9 cellular contexts compared by ENCODE assay signal in genomic region chr9:136901516-136902258, GRCh38. TPM values are rescaled to one million over a fixed set of nuclear protein-coding genes. Genes with fewer than 3 reads are reported as not detected.
DNase-seq lines count a peak whose midpoint lies in the region; FAIRE-seq and TF ChIP-seq lines count a peak whose summit lies in the region.
"Had no signal": no experiment of that assay in that cellular context is flagged by ENCODE, and none has a peak within 500 bp of the region (broad histone marks: within the 10 kb centered on the region; RNA-seq: fewer than 3 reads in every experiment).

No MANE protein-coding gene starts in this region.

- H3K9me3 ChIP-seq in keratinocyte (ENCODE audit: control insufficient read depth, low read depth, low read length) = no peaks in the 10 kb centered on the region

- peak overlapping the region; percentile 100 for H3K27ac ChIP-seq in keratinocyte (ENCODE audit: control insufficient read depth, insufficient read depth, low read length)
- H3K27ac ChIP-seq: HL-60 had no signal

- H3K4me3 Mint-ChIP-seq in Calu3 (ENCODE audit: low read depth, unreplicated experiment) = peak overlapping the region; percentile 58
- H3K4me3 Mint-ChIP-seq in activated naive CD4-positive, alpha-beta T cell treated with anti-CD3 and anti-CD28 coated beads, Interleukin-2, amount 50 U/mL, for 24 hours = peak overlapping the region; percentile 75

- H3K9me1 ChIP-seq in keratinocyte (ENCODE audit: control insufficient read depth, extremely low read depth, insufficient read depth, low read length) = no peaks in the 10 kb centered on the region

- no peak for TF ChIP-seq POLR2A in H54 (IDR thresholded peaks at IDR 0.05; ENCODE audit: low read depth, low read length)

- FAIRE-seq in H54 (lab: Jason Lieb, UNC) = peak; percentile 88
- peak; percentile 94 for FAIRE-seq in keratinocyte (lab: Jason Lieb, UNC)

- peak overlapping the region; percentile 95 for H3K4me2 ChIP-seq in keratinocyte (ENCODE audit: control insufficient read depth, extremely low read depth, insufficient read depth, low read depth, low read length)

- H3K36me3 Mint-ChIP-seq in Calu3 (ENCODE audit: insufficient read depth, unreplicated experiment) = peaks cover 54% of the 10 kb centered on the region
- H3K36me3 Mint-ChIP-seq in activated naive CD4-positive, alpha-beta T cell treated with anti-CD3 and anti-CD28 coated beads, Interleukin-2, amount 50 U/mL, for 24 hours = peaks cover 12% of the 10 kb centered on the region

- peaks cover 21% of the 10 kb centered on the region for H3K4me1 Mint-ChIP-seq in Calu3 (ENCODE audit: low read depth, unreplicated experiment)
- peaks cover 51% of the 10 kb centered on the region for H3K4me1 Mint-ChIP-seq in activated naive CD4-positive, alpha-beta T cell treated with anti-CD3 and anti-CD28 coated beads, Interleukin-2, amount 50 U/mL, for 24 hours

- peaks cover 11 to 37% of the 10 kb centered on the region in 2 experiments for H3K36me3 ChIP-seq in keratinocyte (ENCODE audit: control insufficient read depth in 2 of 2, extremely low read depth in 1 of 2, insufficient read depth in 2 of 2, low read length in 2 of 2)

- H3K27me3 ChIP-seq in keratinocyte (ENCODE audit: control insufficient read depth, extremely low read depth, insufficient read depth, low read length) = no peaks in the 10 kb centered on the region

- dilution Hi-C loops in keratinocyte (cut with MboI; ENCODE audit: extremely low pct_ligation_motif_present, low sequenced_read_pairs) = no loop called here

- DNase-seq in Calu3 (peak; percentile 85), H54 (ENCODE audit: insufficient read length, low spot score) (peak; percentile 100), RKO (ENCODE audit: low spot score) (peak; percentile 54), keratinocyte (ENCODE audit: low read depth, low spot score) (peak; percentile 72), NCI-H2029 treated with DMSO at 0.1 percent for 48 hours (lab: John Stamatoyannopoulos, UW) (no peak), NOMO-1 (lab: John Stamatoyannopoulos, UW; ENCODE audit: unreplicated experiment in 2 of 2) (no peak)
- peak; percentile 51 for DNase-seq in stimulated activated CD8-positive, alpha-beta memory T cell treated with anti-CD3 and anti-CD28 coated beads, Interleukin-12 subunit alpha, Interleukin-12 subunit beta, amount 100 ng/mL, for 1 hour (ENCODE audit: low read depth)

- no peaks in the 10 kb centered on the region for H3K27me3 Mint-ChIP-seq in Calu3 (ENCODE audit: unreplicated experiment)
- H3K27me3 Mint-ChIP-seq in activated naive CD4-positive, alpha-beta T cell treated with anti-CD3 and anti-CD28 coated beads, Interleukin-2, amount 50 U/mL, for 24 hours = no peaks in the 10 kb centered on the region

- peak overlapping the region; percentile 98 for H3K9ac ChIP-seq in keratinocyte (ENCODE audit: control insufficient read depth, extremely low read depth, insufficient read depth, low read length)

- H3K4me1 ChIP-seq in keratinocyte (ENCODE audit: control insufficient read depth, extremely low read depth, insufficient read depth, low read length) = peaks cover 47% of the 10 kb centered on the region

- H3K79me2 ChIP-seq in keratinocyte (ENCODE audit: control insufficient read depth, insufficient read depth, low read length) = peaks cover 30% of the 10 kb centered on the region

- CTCF ChIA-PET in Calu3 (lab: Charles Lee) = interaction anchor here (0.6 to 2.3 kb wide), 7 partner anchors 16 to 127 kb away, joined by 3 to 12 read pairs (median 4); partner anchors contain the start of gene TRAF2

- BruUV-seq in Calu3 (replicated peaks; lab: Mats Ljungman, UMichigan) = no TSS peak

- H3K4me3 ChIP-seq in keratinocyte (ENCODE audit: control insufficient read depth in 2 of 3, extremely low read depth in 1 of 3, insufficient read depth in 2 of 3, low read depth in 1 of 3, low read length in 3 of 3) = peak overlapping the region; percentile 2 to 63 (median 55)

- H3K9me3 Mint-ChIP-seq in Calu3 (ENCODE audit: low read depth, unreplicated experiment) = no peaks in the 10 kb centered on the region
- H3K9me3 Mint-ChIP-seq in activated naive CD4-positive, alpha-beta T cell treated with anti-CD3 and anti-CD28 coated beads, Interleukin-2, amount 50 U/mL, for 24 hours = no peaks in the 10 kb centered on the region

- peak overlapping the region; percentile 95 for H3K27ac Mint-ChIP-seq in Calu3 (ENCODE audit: unreplicated experiment)
- peak overlapping the region; percentile 89 for H3K27ac Mint-ChIP-seq in activated naive CD4-positive, alpha-beta T cell treated with anti-CD3 and anti-CD28 coated beads, Interleukin-2, amount 50 U/mL, for 24 hours

- TF ChIP-seq CTCF in Calu3 (IDR thresholded peaks at IDR 0.05; ENCODE audit: unreplicated experiment) (no peak), keratinocyte (optimal IDR thresholded peaks at IDR 0.05 in 1 of 3, IDR thresholded peaks at IDR 0.05 in 1 of 3, conservative IDR thresholded peaks at IDR 0.05 in 1 of 3; ENCODE audit: extremely low read depth in 1 of 3, insufficient read depth in 2 of 3, low read length in 3 of 3) (no peak)

- peak overlapping the region; percentile 52 for H2AFZ ChIP-seq in keratinocyte (ENCODE audit: control insufficient read depth, low read length)

- intact Hi-C loops in Calu3 (cut with micrococcal nuclease; ENCODE audit: unreplicated experiment) = loop anchor here (2.0 kb wide), 1 partner anchor 15 kb away; the partner anchor contains the start of gene TRAF2

- H4K20me1 ChIP-seq in keratinocyte (ENCODE audit: control insufficient read depth, extremely low read depth, insufficient read depth, low read length) = no peaks in the 10 kb centered on the region

RNA-seq across cellular contexts. Expression of gene TRAF2, which starts 15.4 kb away (rescaled TPM):
- 47.8 and 50.5 TPM in 2 replicates for total RNA-seq in Calu3 (2022)
- polyA plus RNA-seq in keratinocyte = 9.9 to 12.9 TPM (median 10.6 TPM) in 3 replicates
- 5.1 TPM for polyA plus RNA-seq in keratinocyte (2011; ENCODE audit: low read depth)
- polyA plus RNA-seq in keratinocyte (2011; cell fraction: cytosol; rRNA removed) = 4.8 and 7.9 TPM in 2 replicates
- polyA plus RNA-seq in keratinocyte (2011; cell fraction: nucleus; rRNA removed) = 15.2 and 19.4 TPM in 2 replicates
- 6.5 and 14.0 TPM in 2 replicates for polyA plus RNA-seq in keratinocyte (2012; ENCODE audit: low replicate concordance)
- polyA minus RNA-seq in keratinocyte = 9.4 to 19.4 TPM (median 10.7 TPM) in 3 replicates
- polyA minus RNA-seq in keratinocyte (2011; cell fraction: cytosol; rRNA and poly(A)+ RNA removed) = 14.6 TPM
- polyA minus RNA-seq in keratinocyte (2011; cell fraction: nucleus; rRNA and poly(A)+ RNA removed) = 9.9 and 14.0 TPM in 2 replicates

RNA-seq across cellular contexts. Expression of gene EDF1, which starts 35.6 kb away (rescaled TPM):
- total RNA-seq in Calu3 (2022) = 233 and 238 TPM in 2 replicates
- polyA plus RNA-seq in keratinocyte = 329 to 354 TPM (median 343 TPM) in 3 replicates
- polyA plus RNA-seq in keratinocyte (2011; ENCODE audit: low read depth) = 473 TPM
- polyA plus RNA-seq in keratinocyte (2011; cell fraction: cytosol; rRNA removed) = 240 and 419 TPM in 2 replicates
- 203 and 230 TPM in 2 replicates for polyA plus RNA-seq in keratinocyte (2011; cell fraction: nucleus; rRNA removed)
- 312 and 449 TPM in 2 replicates for polyA plus RNA-seq in keratinocyte (2012; ENCODE audit: low replicate concordance)
- polyA minus RNA-seq in keratinocyte = 58.7 to 147 TPM (median 109 TPM) in 3 replicates
- 239 TPM for polyA minus RNA-seq in keratinocyte (2011; cell fraction: cytosol; rRNA and poly(A)+ RNA removed)
- polyA minus RNA-seq in keratinocyte (2011; cell fraction: nucleus; rRNA and poly(A)+ RNA removed) = 51.2 and 54.6 TPM in 2 replicates

RNA-seq across cellular contexts. Expression of gene FBXW5, which starts 42.9 kb away (rescaled TPM):
- 49.9 and 50.8 TPM in 2 replicates for total RNA-seq in Calu3 (2022)
- polyA plus RNA-seq in keratinocyte = 23.0 to 47.2 TPM (median 34.5 TPM) in 3 replicates
- polyA plus RNA-seq in keratinocyte (2011; ENCODE audit: low read depth) = 11.3 TPM
- 15.5 and 43.2 TPM in 2 replicates for polyA plus RNA-seq in keratinocyte (2011; cell fraction: cytosol; rRNA removed)
- 37.0 and 53.7 TPM in 2 replicates for polyA plus RNA-seq in keratinocyte (2011; cell fraction: nucleus; rRNA removed)
- 27.3 and 49.9 TPM in 2 replicates for polyA plus RNA-seq in keratinocyte (2012; ENCODE audit: low replicate concordance)
- 41.1 to 90.0 TPM (median 44.6 TPM) in 3 replicates for polyA minus RNA-seq in keratinocyte
- 151 TPM for polyA minus RNA-seq in keratinocyte (2011; cell fraction: cytosol; rRNA and poly(A)+ RNA removed)
- polyA minus RNA-seq in keratinocyte (2011; cell fraction: nucleus; rRNA and poly(A)+ RNA removed) = 27.7 and 39.5 TPM in 2 replicates

RNA-seq across cellular contexts. Expression of gene C8G, which starts 43.4 kb away (rescaled TPM):
- total RNA-seq in Calu3 (2022) = 3.9 and 4.0 TPM in 2 replicates
- polyA plus RNA-seq in keratinocyte = 0.24 to 0.72 TPM (median 0.32 TPM) in 3 replicates
- polyA plus RNA-seq in keratinocyte (2011; ENCODE audit: low read depth) = not detected
- 0.42 TPM in 1 of 2 replicates, not detected in the other for polyA plus RNA-seq in keratinocyte (2011; cell fraction: cytosol; rRNA removed)
- polyA plus RNA-seq in keratinocyte (2011; cell fraction: nucleus; rRNA removed) = 0.74 and 1.0 TPM in 2 replicates
- not detected in 2 replicates for polyA plus RNA-seq in keratinocyte (2012; ENCODE audit: low replicate concordance)
- not detected in 3 replicates for polyA minus RNA-seq in keratinocyte
- polyA minus RNA-seq in keratinocyte (2011; cell fraction: cytosol; rRNA and poly(A)+ RNA removed) = not detected
- not detected in 2 replicates for polyA minus RNA-seq in keratinocyte (2011; cell fraction: nucleus; rRNA and poly(A)+ RNA removed)

RNA-seq across cellular contexts. Expression of gene MAMDC4, which starts 49.5 kb away (rescaled TPM):
- total RNA-seq in Calu3 (2022) = 3.1 and 3.6 TPM in 2 replicates
- polyA plus RNA-seq in keratinocyte = 0.49 to 0.82 TPM (median 0.62 TPM) in 3 replicates
- polyA plus RNA-seq in keratinocyte (2011; ENCODE audit: low read depth) = 0.42 TPM
- 0.11 and 0.18 TPM in 2 replicates for polyA plus RNA-seq in keratinocyte (2011; cell fraction: cytosol; rRNA removed)
- 4.4 and 6.0 TPM in 2 replicates for polyA plus RNA-seq in keratinocyte (2011; cell fraction: nucleus; rRNA removed)
- polyA plus RNA-seq in keratinocyte (2012; ENCODE audit: low replicate concordance) = 1.1 and 1.6 TPM in 2 replicates
- 0.10 to 0.35 TPM (median 0.16 TPM) in 3 replicates for polyA minus RNA-seq in keratinocyte
- not detected for polyA minus RNA-seq in keratinocyte (2011; cell fraction: cytosol; rRNA and poly(A)+ RNA removed)
- 0.63 and 0.85 TPM in 2 replicates for polyA minus RNA-seq in keratinocyte (2011; cell fraction: nucleus; rRNA and poly(A)+ RNA removed)

Comparison
In these comparisons a context has a peak if more than half of its experiments do, and no peak if none do; other contexts are left out.
1. DNase-seq: peak in Calu3 (single experiment), H54 (single experiment), RKO (single experiment), keratinocyte (single experiment) and stimulated activated CD8-positive, alpha-beta memory T cell treated with anti-CD3 and anti-CD28 coated beads, Interleukin-12 subunit alpha, Interleukin-12 subunit beta, amount 100 ng/mL, for 1 hour (single experiment); none in NCI-H2029 treated with DMSO at 0.1 percent for 48 hours (single experiment) and NOMO-1 (0 of 2).